ENCODE assay signal across 18 cellular contexts in genomic region chr1:89365206-89365605, GRCh38. TPM values are rescaled to one million over a fixed set of nuclear protein-coding genes. Genes with fewer than 3 reads are reported as not detected.
DNase-seq lines count a peak whose midpoint lies in the region; ATAC-seq, FAIRE-seq and TF ChIP-seq lines count a peak whose summit lies in the region.
"Had no signal": no experiment of that assay in that cellular context is flagged by ENCODE, and none has a peak within 500 bp of the region (broad histone marks: within the 10 kb centered on the region; RNA-seq: fewer than 3 reads in every experiment).

No MANE protein-coding gene starts in this region.

- no peaks in the 10 kb centered on the region for H3K9me1 ChIP-seq in keratinocyte (ENCODE audit: control insufficient read depth, extremely low read depth, insufficient read depth, low read length)

- H3K9me3 Mint-ChIP-seq in CD8-positive, alpha-beta memory T cell: no peaks in the 10 kb centered on the region
- no peaks in the 10 kb centered on the region for H3K9me3 Mint-ChIP-seq in endothelial cell (ENCODE audit: unreplicated experiment)
- H3K9me3 Mint-ChIP-seq: CD14-positive monocyte had no signal

- no peak overlapping the region for H3K4me3 Mint-ChIP-seq in CD8-positive, alpha-beta memory T cell
- no peak overlapping the region for H3K4me3 Mint-ChIP-seq in endothelial cell (ENCODE audit: unreplicated experiment)
- H3K4me3 Mint-ChIP-seq: CD14-positive monocyte had no signal

- H3K27ac Mint-ChIP-seq in CD8-positive, alpha-beta memory T cell: no peak overlapping the region
- H3K27ac Mint-ChIP-seq in endothelial cell (ENCODE audit: unreplicated experiment): no peak overlapping the region
- H3K27ac Mint-ChIP-seq: CD14-positive monocyte had no signal

- H3K27ac ChIP-seq in keratinocyte (ENCODE audit: control insufficient read depth, insufficient read depth, low read length): peak overlapping the region; percentile 15
- H3K27ac ChIP-seq in CD8-positive, alpha-beta memory T cell (ENCODE audit: low read depth, low read length): no peak overlapping the region
- H3K27ac ChIP-seq: 22Rv1, Peyer's patch had no signal

- ATAC-seq in HG03159 (IDR thresholded peaks at IDR 0.05; ENCODE audit: unreplicated experiment): no peak

- H3K4me3 ChIP-seq in choroid plexus epithelial cell (ENCODE audit: low read depth, low read length): no peak overlapping the region
- H3K4me3 ChIP-seq in keratinocyte (ENCODE audit: control insufficient read depth in 2 of 3, extremely low read depth in 1 of 3, insufficient read depth in 2 of 3, low read depth in 1 of 3, low read length in 3 of 3): no peak overlapping the region
- no peak overlapping the region for H3K4me3 ChIP-seq in CD8-positive, alpha-beta memory T cell (ENCODE audit: low read length)
- H3K4me3 ChIP-seq: Peyer's patch had no signal

- H3K4me2 ChIP-seq in keratinocyte (ENCODE audit: control insufficient read depth, extremely low read depth, insufficient read depth, low read depth, low read length): peak overlapping the region; percentile 30

- no peaks in the 10 kb centered on the region for H3K36me3 ChIP-seq in keratinocyte (ENCODE audit: control insufficient read depth in 2 of 2, extremely low read depth in 1 of 2, insufficient read depth in 2 of 2, low read length in 2 of 2)
- no peaks in the 10 kb centered on the region for H3K36me3 ChIP-seq in CD8-positive, alpha-beta memory T cell (ENCODE audit: insufficient read depth, low read length)
- H3K36me3 ChIP-seq: Peyer's patch had no signal

- H2AFZ ChIP-seq in keratinocyte (ENCODE audit: control insufficient read depth, low read length): peak overlapping the region; percentile 33

- FAIRE-seq in GM19239 (lab: Jason Lieb, UNC): peak; percentile 26
- no peak for FAIRE-seq in keratinocyte (lab: Jason Lieb, UNC)

- CTCF ChIA-PET in CD8-positive, alpha-beta memory T cell (lab: Charles Lee): interaction anchor here (1.4 to 1.6 kb wide), 2 partner anchors 381 to 392 kb away, joined by 3 to 5 read pairs; no protein-coding TSS in a partner anchor

- no peaks in the 10 kb centered on the region for H3K27me3 ChIP-seq in keratinocyte (ENCODE audit: control insufficient read depth, extremely low read depth, insufficient read depth, low read length)
- no peaks in the 10 kb centered on the region for H3K27me3 ChIP-seq in CD8-positive, alpha-beta memory T cell (ENCODE audit: insufficient read depth, low read length, poor library complexity, severe bottlenecking)
- H3K27me3 ChIP-seq: Peyer's patch had no signal

- H3K4me1 Mint-ChIP-seq in CD8-positive, alpha-beta memory T cell: peaks cover 13 to 19% (median 18%) of the 10 kb centered on the region in 3 donors
- H3K4me1 Mint-ChIP-seq in endothelial cell (ENCODE audit: unreplicated experiment): peaks cover 11% of the 10 kb centered on the region

- TF ChIP-seq CTCF in choroid plexus epithelial cell (conservative IDR thresholded peaks at IDR 0.05; ENCODE audit: low read depth, low read length): no peak
- no peak for TF ChIP-seq CTCF in keratinocyte (optimal IDR thresholded peaks at IDR 0.05 in 1 of 3, IDR thresholded peaks at IDR 0.05 in 1 of 3, conservative IDR thresholded peaks at IDR 0.05 in 1 of 3; ENCODE audit: extremely low read depth in 1 of 3, insufficient read depth in 2 of 3, low read length in 3 of 3)
- TF ChIP-seq CTCF in endothelial cell (IDR thresholded peaks at IDR 0.05; ENCODE audit: unreplicated experiment): no peak

- H3K9ac ChIP-seq in keratinocyte (ENCODE audit: control insufficient read depth, extremely low read depth, insufficient read depth, low read length): peak overlapping the region; percentile 10

- POLR2A ChIA-PET in CD8-positive, alpha-beta memory T cell (lab: Charles Lee): no interaction called here

- no peaks in the 10 kb centered on the region for H3K79me2 ChIP-seq in keratinocyte (ENCODE audit: control insufficient read depth, insufficient read depth, low read length)

- dilution Hi-C loops in keratinocyte (cut with MboI; ENCODE audit: extremely low pct_ligation_motif_present, low sequenced_read_pairs): no loop called here

- H3K9me3 ChIP-seq in keratinocyte (ENCODE audit: control insufficient read depth, low read depth, low read length): no peaks in the 10 kb centered on the region
- H3K9me3 ChIP-seq in CD8-positive, alpha-beta memory T cell (ENCODE audit: low read length): no peaks in the 10 kb centered on the region
- H3K9me3 ChIP-seq: Peyer's patch had no signal

- no peaks in the 10 kb centered on the region for H3K27me3 Mint-ChIP-seq in CD8-positive, alpha-beta memory T cell
- H3K27me3 Mint-ChIP-seq in endothelial cell (ENCODE audit: unreplicated experiment): peaks cover 3% of the 10 kb centered on the region

- H3K4me1 ChIP-seq in keratinocyte (ENCODE audit: control insufficient read depth, extremely low read depth, insufficient read depth, low read length): peaks cover 17% of the 10 kb centered on the region
- peaks cover 9% of the 10 kb centered on the region for H3K4me1 ChIP-seq in CD8-positive, alpha-beta memory T cell (ENCODE audit: insufficient read depth, low read length)
- H3K4me1 ChIP-seq: Peyer's patch had no signal

- peaks cover 0 to 15% (median 2%) of the 10 kb centered on the region in 3 donors for H3K36me3 Mint-ChIP-seq in CD8-positive, alpha-beta memory T cell
- H3K36me3 Mint-ChIP-seq in endothelial cell (ENCODE audit: low read depth, unreplicated experiment): no peaks in the 10 kb centered on the region
- H3K36me3 Mint-ChIP-seq: CD14-positive monocyte had no signal

- DNase-seq in NCI-H146 (lab: John Stamatoyannopoulos, UW) (peak; percentile 37), NCI-H146 treated with DMSO at 0.1 percent for 48 hours (lab: John Stamatoyannopoulos, UW; ENCODE audit: unreplicated experiment) (no peak), GM19239 (ENCODE audit: insufficient read length, low spot score) (no peak), choroid plexus epithelial cell (ENCODE audit: low read depth) (peak; percentile 4), keratinocyte (ENCODE audit: low read depth, low spot score) (no peak), endothelial cell (ENCODE audit: low spot score) (no peak)
- DNase-seq in CD8-positive, alpha-beta memory T cell: no peak
- DNase-seq: GDM1, NCI-H1092 treated with DMSO at 0.1 percent for 48 hours, NCI-H1694, NCI-H2081 treated with DMSO at 0.1 percent for 48 hours, NCI-H446 treated with DMSO at 0.1 percent for 48 hours, Peyer's patch had no signal

- H4K20me1 ChIP-seq in keratinocyte (ENCODE audit: control insufficient read depth, extremely low read depth, insufficient read depth, low read length): no peaks in the 10 kb centered on the region

RNA-seq across cellular contexts. Expression of gene GBP6, which starts 1.3 kb away (rescaled TPM):
- 4.7 to 16.3 TPM (median 9.4 TPM) in 3 replicates for polyA plus RNA-seq in keratinocyte
- polyA plus RNA-seq in keratinocyte (2011; ENCODE audit: low read depth): 1.1 TPM
- 5.7 and 8.3 TPM in 2 replicates for polyA plus RNA-seq in keratinocyte (2011; cell fraction: cytosol; rRNA removed)
- polyA plus RNA-seq in keratinocyte (2011; cell fraction: nucleus; rRNA removed): 10.4 and 10.8 TPM in 2 replicates
- 0.83 and 4.2 TPM in 2 replicates for polyA plus RNA-seq in keratinocyte (2012; ENCODE audit: low replicate concordance)
- polyA minus RNA-seq in keratinocyte: 1.6 to 20.9 TPM (median 13.0 TPM) in 3 replicates
- polyA minus RNA-seq in keratinocyte (2011; cell fraction: cytosol; rRNA and poly(A)+ RNA removed): 8.1 TPM
- polyA minus RNA-seq in keratinocyte (2011; cell fraction: nucleus; rRNA and poly(A)+ RNA removed): 11.1 and 17.8 TPM in 2 replicates
- total RNA-seq in CD8-positive, alpha-beta memory T cell: under 1 TPM; 0.13 to 0.22 TPM
- 0.63 TPM for polyA plus RNA-seq in CD8-positive, alpha-beta memory T cell
- total RNA-seq in endothelial cell (ENCODE audit: unreplicated experiment): 0.26 TPM
- total RNA-seq: LHCN-M2, Peyer's patch had no signal
- polyA plus RNA-seq: AG04450, CD14-positive monocyte had no signal

Comparison
In these comparisons a context has a peak if more than half of its experiments do, and no peak if none do; other contexts are left out.
1. DNase-seq: peak in NCI-H146 (single experiment) and choroid plexus epithelial cell (single experiment); none in NCI-H146 treated with DMSO at 0.1 percent for 48 hours (single experiment), GM19239 (single experiment), keratinocyte (single experiment), CD8-positive, alpha-beta memory T cell (0 of 5) and endothelial cell (single experiment).